ENCODE assay signal across 8 cellular contexts in the genomic region with DNA sequence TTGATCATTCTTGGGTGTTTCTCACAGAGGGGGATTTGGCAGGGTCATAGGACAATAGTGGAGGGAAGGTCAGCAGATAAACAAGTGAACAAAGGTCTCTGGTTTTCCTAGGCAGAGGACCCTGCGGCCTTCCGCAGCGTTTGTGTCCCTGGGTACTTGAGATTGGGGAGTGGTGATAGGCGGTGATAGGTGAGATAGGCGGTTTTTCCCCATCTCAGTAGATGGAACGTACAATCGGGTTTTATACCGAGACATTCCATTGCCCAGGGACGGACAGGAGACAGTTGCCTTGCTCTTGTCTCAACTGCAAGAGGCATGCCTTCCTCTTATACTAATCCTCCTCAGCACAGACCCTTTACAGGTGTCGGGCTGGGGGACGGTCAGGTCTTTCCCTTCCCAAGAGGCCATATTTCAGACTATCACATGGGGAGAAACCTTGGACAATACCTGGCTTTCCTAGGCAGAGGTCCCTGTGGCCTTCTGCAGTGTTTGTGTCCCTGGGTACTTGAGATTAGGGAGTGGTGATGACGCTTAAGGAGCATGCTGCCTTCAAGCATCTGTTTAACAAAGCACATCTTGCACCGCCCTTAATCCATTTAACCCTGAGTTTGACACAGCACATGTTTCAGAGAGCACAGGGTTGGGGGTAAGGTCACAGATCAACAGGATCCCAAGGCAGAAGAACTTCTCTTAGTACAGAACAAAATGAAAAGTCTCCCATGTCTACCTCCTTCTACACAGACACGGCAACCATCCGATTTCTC.
DNase-seq lines count a peak whose midpoint lies in the region; ATAC-seq and TF ChIP-seq lines count a peak whose summit lies in the region.
"Not testable (repeated sequence)": the region's sequence is repeated elsewhere in the genome, so short reads cannot be mapped to it uniquely, and the experiment has no call there.

No MANE protein-coding gene starts in this region.

- H4K20me1 ChIP-seq in H9 (ENCODE audit: control insufficient read depth, insufficient read depth, insufficient read length): not testable (repeated sequence)

- H3K27me3 Mint-ChIP-seq in CD4-positive, CD25-positive, alpha-beta regulatory T cell; H9 (ENCODE audit: low read depth); T-helper 1 cell treated with Interleukin-12 subunit alpha and Interleukin-12 subunit beta and Interleukin-4 antibody, amounts not matched to agents 30 μg/mL and 1 μg/mL, for 36 hours (ENCODE audit: low read depth); activated T-helper 17 cell treated with anti-CD3 and anti-CD28 coated beads, Interleukin-2, amount 50 U/mL, for 72 hours; chondrocyte (ENCODE audit: low read depth); mesothelial cell of epicardium (ENCODE audit: low read depth); stimulated activated naive CD8-positive, alpha-beta T cell treated with anti-CD3 and anti-CD28 coated beads, Interleukin-15, Interleukin-2, amounts not matched to agents 100 ng/mL and 50 ng/mL, for 24 hours: not testable (repeated sequence)

- not testable (repeated sequence) for H3K79me1 ChIP-seq in H9 (ENCODE audit: insufficient read depth, low read depth, low read length, poor library complexity, severe bottlenecking)

- H3K9me3 Mint-ChIP-seq in CD4-positive, CD25-positive, alpha-beta regulatory T cell; T-helper 1 cell treated with Interleukin-12 subunit alpha and Interleukin-12 subunit beta and Interleukin-4 antibody, amounts not matched to agents 30 μg/mL and 1 μg/mL, for 36 hours; activated T-helper 17 cell treated with anti-CD3 and anti-CD28 coated beads, Interleukin-2, amount 50 U/mL, for 72 hours; chondrocyte (ENCODE audit: low read depth); mesothelial cell of epicardium; stimulated activated naive CD8-positive, alpha-beta T cell treated with anti-CD3 and anti-CD28 coated beads, Interleukin-15, Interleukin-2, amounts not matched to agents 100 ng/mL and 50 ng/mL, for 24 hours: not testable (repeated sequence)
- peaks cover 15 to 18% of the 10 kb centered on the region in 2 experiments for H3K9me3 Mint-ChIP-seq in H9

- not testable (repeated sequence) for H3K23ac ChIP-seq in H9 (ENCODE audit: insufficient read length, low read depth, low read length)

- TF ChIP-seq CTCF in H9 (conservative IDR thresholded peaks at IDR 0.05); chondrocyte (IDR thresholded peaks at IDR 0.05); mesothelial cell of epicardium (IDR thresholded peaks at IDR 0.05; ENCODE audit: unreplicated experiment): not testable (repeated sequence)

- not testable (repeated sequence) for H3K36me3 Mint-ChIP-seq in CD4-positive, CD25-positive, alpha-beta regulatory T cell; T-helper 1 cell treated with Interleukin-12 subunit alpha and Interleukin-12 subunit beta and Interleukin-4 antibody, amounts not matched to agents 30 μg/mL and 1 μg/mL, for 36 hours (ENCODE audit: low read depth); chondrocyte (ENCODE audit: low read depth); mesothelial cell of epicardium; stimulated activated naive CD8-positive, alpha-beta T cell treated with anti-CD3 and anti-CD28 coated beads, Interleukin-15, Interleukin-2, amounts not matched to agents 100 ng/mL and 50 ng/mL, for 24 hours (ENCODE audit: low read depth)
- H3K36me3 Mint-ChIP-seq in H9 (ENCODE audit: insufficient read depth in 1 of 3, low read depth in 3 of 3): peaks cover 13 to 27% (median 24%) of the 10 kb centered on the region in 3 experiments
- H3K36me3 Mint-ChIP-seq in activated T-helper 17 cell treated with anti-CD3 and anti-CD28 coated beads, Interleukin-2, amount 50 U/mL, for 72 hours (ENCODE audit: low read depth): peaks cover 32% of the 10 kb centered on the region

- H2BK20ac ChIP-seq in H9 (ENCODE audit: low read depth, low read length, poor library complexity, severe bottlenecking): not testable (repeated sequence)

- not testable (repeated sequence) for H3K79me2 ChIP-seq in H9 (ENCODE audit: insufficient read depth, low read length)

- not testable (repeated sequence) for H3K36me3 ChIP-seq in CD4-positive, CD25-positive, alpha-beta regulatory T cell (ENCODE audit: control insufficient read depth, insufficient read depth, low read length)

- not testable (repeated sequence) for DNase-seq in CD4-positive, CD25-positive, alpha-beta regulatory T cell; chondrocyte (ENCODE audit: low spot score); mesothelial cell of epicardium (ENCODE audit: low spot score in 2 of 2, unreplicated experiment in 2 of 2)
- DNase-seq in H9: peak; percentile 42
- peak; percentile 37 for DNase-seq in NCI-H2029 treated with DMSO at 0.1 percent for 48 hours (lab: John Stamatoyannopoulos, UW)

- not testable (repeated sequence) for H2BK15ac ChIP-seq in H9 (ENCODE audit: low read depth, low read length)

- not testable (repeated sequence) for H2BK5ac ChIP-seq in H9 (ENCODE audit: insufficient read length, low read length)

- H4K8ac ChIP-seq in H9 (replicated peaks; ENCODE audit: insufficient read length, low read depth, low read length): not testable (repeated sequence)

- peaks cover 26% of the 10 kb centered on the region for H3K4me1 ChIP-seq in CD4-positive, CD25-positive, alpha-beta regulatory T cell (ENCODE audit: control insufficient read depth, insufficient read depth, low read length, poor library complexity, severe bottlenecking)
- H3K4me1 ChIP-seq in H9 (ENCODE audit: insufficient read depth, low read length): not testable (repeated sequence)

- H3K23me2 ChIP-seq in H9 (ENCODE audit: insufficient read length, low read depth, low read length, poor library complexity, severe bottlenecking): not testable (repeated sequence)

- H2BK120ac ChIP-seq in H9 (ENCODE audit: low read depth, low read length, poor library complexity, severe bottlenecking): not testable (repeated sequence)

- not testable (repeated sequence) for H3K4me3 ChIP-seq in CD4-positive, CD25-positive, alpha-beta regulatory T cell (ENCODE audit: low read depth, low read length)

- not testable (repeated sequence) for H3K9me3 ChIP-seq in CD4-positive, CD25-positive, alpha-beta regulatory T cell (ENCODE audit: control insufficient read depth in 2 of 2, low read length in 2 of 2); H9 (ENCODE audit: control insufficient read depth, low read depth, low read length)

- not testable (repeated sequence) for H3K9ac ChIP-seq in H9 (ENCODE audit: extremely low read depth, insufficient read length, low read length)

- peak overlapping the region; percentile 46 to 100 (median 70) for H3K4me3 Mint-ChIP-seq in CD4-positive, CD25-positive, alpha-beta regulatory T cell
- H3K4me3 Mint-ChIP-seq in H9: peak overlapping the region; percentile 54 to 81
- H3K4me3 Mint-ChIP-seq in T-helper 1 cell treated with Interleukin-12 subunit alpha and Interleukin-12 subunit beta and Interleukin-4 antibody, amounts not matched to agents 30 μg/mL and 1 μg/mL, for 36 hours: peak overlapping the region; percentile 77
- peak overlapping the region; percentile 92 for H3K4me3 Mint-ChIP-seq in activated T-helper 17 cell treated with anti-CD3 and anti-CD28 coated beads, Interleukin-2, amount 50 U/mL, for 72 hours
- H3K4me3 Mint-ChIP-seq in chondrocyte (ENCODE audit: unreplicated experiment): peak overlapping the region; percentile 57
- H3K4me3 Mint-ChIP-seq in mesothelial cell of epicardium: peak overlapping the region; percentile 60
- peak overlapping the region; percentile 41 for H3K4me3 Mint-ChIP-seq in stimulated activated naive CD8-positive, alpha-beta T cell treated with anti-CD3 and anti-CD28 coated beads, Interleukin-15, Interleukin-2, amounts not matched to agents 100 ng/mL and 50 ng/mL, for 24 hours

- not testable (repeated sequence) for H3K4ac ChIP-seq in H9 (ENCODE audit: low read depth, low read length)

- H2AK5ac ChIP-seq in H9 (ENCODE audit: insufficient read length, low read length): not testable (repeated sequence)

- peaks cover 17 to 55% (median 40%) of the 10 kb centered on the region in 4 donors for H3K4me1 Mint-ChIP-seq in CD4-positive, CD25-positive, alpha-beta regulatory T cell
- H3K4me1 Mint-ChIP-seq in H9: peaks cover 28% of the 10 kb centered on the region in 2 experiments
- H3K4me1 Mint-ChIP-seq in T-helper 1 cell treated with Interleukin-12 subunit alpha and Interleukin-12 subunit beta and Interleukin-4 antibody, amounts not matched to agents 30 μg/mL and 1 μg/mL, for 36 hours (ENCODE audit: low read depth): peaks cover 39% of the 10 kb centered on the region
- peaks cover 22% of the 10 kb centered on the region for H3K4me1 Mint-ChIP-seq in activated T-helper 17 cell treated with anti-CD3 and anti-CD28 coated beads, Interleukin-2, amount 50 U/mL, for 72 hours
- peaks cover 36% of the 10 kb centered on the region for H3K4me1 Mint-ChIP-seq in chondrocyte (ENCODE audit: low read depth)
- peaks cover 26% of the 10 kb centered on the region for H3K4me1 Mint-ChIP-seq in mesothelial cell of epicardium
- H3K4me1 Mint-ChIP-seq in stimulated activated naive CD8-positive, alpha-beta T cell treated with anti-CD3 and anti-CD28 coated beads, Interleukin-15, Interleukin-2, amounts not matched to agents 100 ng/mL and 50 ng/mL, for 24 hours (ENCODE audit: low read depth): peaks cover 50% of the 10 kb centered on the region

- not testable (repeated sequence) for H3K4me2 ChIP-seq in H9 (ENCODE audit: insufficient read depth, insufficient read length, low read length)

- not testable (repeated sequence) for H3K14ac ChIP-seq in H9 (ENCODE audit: insufficient read depth, low read length)

- H2AFZ ChIP-seq in H9 (ENCODE audit: low read length): not testable (repeated sequence)

- H4K91ac ChIP-seq in H9 (ENCODE audit: insufficient read length, low read depth, low read length): not testable (repeated sequence)

- not testable (repeated sequence) for H3K18ac ChIP-seq in H9 (ENCODE audit: insufficient read length, low read depth, low read length)

- H4K5ac ChIP-seq in H9 (ENCODE audit: insufficient read length, low read depth, low read length): not testable (repeated sequence)

- peak overlapping the region; percentile 91 for H3K27ac ChIP-seq in CD4-positive, CD25-positive, alpha-beta regulatory T cell (ENCODE audit: insufficient read depth, low read length, poor library complexity, severe bottlenecking)
- not testable (repeated sequence) for H3K27ac ChIP-seq in H9 (ENCODE audit: insufficient read length, low read depth, low read length)

- not testable (repeated sequence) for H3T11ph ChIP-seq in H9 (ENCODE audit: low read length)

- no CpG with 5 or more reads among the region's 15 CpGs for WGBS in H9 (ENCODE audit: extremely low coverage, insufficient read length, low lambda C conversion rate)

- not testable (repeated sequence) for ATAC-seq in CD4-positive, CD25-positive, alpha-beta regulatory T cell (ENCODE audit: low read depth in 2 of 2); activated T-helper 17 cell treated with anti-CD3 and anti-CD28 coated beads, Interleukin-2, amount 50 U/mL, for 72 hours (replicated peaks)

- not testable (repeated sequence) for H3K56ac ChIP-seq in H9 (ENCODE audit: insufficient read length, low read depth, low read length)

- peak overlapping the region in 2 of 3 donors; percentile 71 to 100 for H3K27ac Mint-ChIP-seq in CD4-positive, CD25-positive, alpha-beta regulatory T cell
- H3K27ac Mint-ChIP-seq in H9 (peak overlapping the region in 2 of 3 experiments; percentile 93 to 97; a peak in 5 of 7 replicates), chondrocyte (ENCODE audit: unreplicated experiment) (peak overlapping the region; percentile 59), mesothelial cell of epicardium (peak overlapping the region; percentile 91)
- peak overlapping the region; percentile 87 for H3K27ac Mint-ChIP-seq in T-helper 1 cell treated with Interleukin-12 subunit alpha and Interleukin-12 subunit beta and Interleukin-4 antibody, amounts not matched to agents 30 μg/mL and 1 μg/mL, for 36 hours
- H3K27ac Mint-ChIP-seq in activated T-helper 17 cell treated with anti-CD3 and anti-CD28 coated beads, Interleukin-2, amount 50 U/mL, for 72 hours: peak overlapping the region; percentile 94
- peak overlapping the region; percentile 74 for H3K27ac Mint-ChIP-seq in stimulated activated naive CD8-positive, alpha-beta T cell treated with anti-CD3 and anti-CD28 coated beads, Interleukin-15, Interleukin-2, amounts not matched to agents 100 ng/mL and 50 ng/mL, for 24 hours

- not testable (repeated sequence) for H3K27me3 ChIP-seq in CD4-positive, CD25-positive, alpha-beta regulatory T cell (ENCODE audit: control insufficient read depth, insufficient read depth, low read length); H9 (ENCODE audit: insufficient read depth, low read length)

- H2BK12ac ChIP-seq in H9 (ENCODE audit: insufficient read length, low read depth, low read length): not testable (repeated sequence)

Comparison
In these comparisons a context has a peak if more than half of its experiments do, and no peak if none do; other contexts are left out.
1. H3K4me3 Mint-ChIP-seq: peak in every context shown above with its lines; median percentile 92 in activated T-helper 17 cell treated with anti-CD3 and anti-CD28 coated beads, Interleukin-2, amount 50 U/mL, for 72 hours; 77 in T-helper 1 cell treated with Interleukin-12 subunit alpha and Interleukin-12 subunit beta and Interleukin-4 antibody, amounts not matched to agents 30 μg/mL and 1 μg/mL, for 36 hours; 70 in CD4-positive, CD25-positive, alpha-beta regulatory T cell; 68 in H9; 60 in mesothelial cell of epicardium; 57 in chondrocyte; 41 in stimulated activated naive CD8-positive, alpha-beta T cell treated with anti-CD3 and anti-CD28 coated beads, Interleukin-15, Interleukin-2, amounts not matched to agents 100 ng/mL and 50 ng/mL, for 24 hours.